Comparison of ENCODE assay signal across 1 cellular context in the genomic region with DNA sequence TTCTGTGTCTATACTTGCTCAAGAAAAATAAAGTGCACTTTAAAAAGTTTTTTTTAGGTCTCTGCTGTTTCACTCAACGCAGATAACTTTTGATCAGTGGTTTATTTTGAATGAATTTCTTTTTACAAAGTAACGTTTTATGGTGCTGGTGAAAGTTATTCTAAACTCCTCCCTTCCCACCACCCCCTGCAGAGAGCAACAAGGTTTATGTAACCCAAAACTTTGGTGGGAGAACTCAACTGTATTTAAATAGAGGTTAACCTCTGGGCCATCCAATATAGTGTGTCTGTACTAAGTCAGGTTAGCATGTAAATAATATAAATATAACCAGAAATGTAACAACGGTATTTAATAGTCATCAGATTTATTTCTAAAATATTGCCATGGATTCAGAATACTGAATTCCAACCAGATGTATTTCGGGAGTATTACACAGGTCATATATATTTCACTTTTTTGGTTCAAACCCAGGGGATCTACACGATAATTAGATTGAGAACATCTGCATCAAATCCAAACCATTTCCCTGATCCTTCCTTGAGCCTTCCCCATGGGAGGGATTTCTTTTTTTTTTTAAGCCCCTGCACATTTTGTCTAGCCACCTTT.
TF ChIP-seq lines count a peak whose summit lies in the region.

No MANE protein-coding gene starts in this region.

TF ChIP-seq in endothelial cell of umbilical vein, 7 proteins besides CTCF, POLR2A, EP300 and RAD21 (continued from another document):
- TF ChIP-seq EZH2 (IDR thresholded peaks at IDR 0.05; ENCODE audit: borderline replicate concordance, low read depth, low read length, severe bottlenecking): no peak
